ENCODE assay signal across 1 cellular context in genomic region chr15:38453971-38454686, GRCh38.
TF ChIP-seq lines count a peak whose summit lies in the region.

TSS of gene FAM98B (plus strand) at chr15:38454127. CDS start at chr15:38454162, 35 bp downstream.

TF ChIP-seq in HepG2, 621 proteins besides CTCF, POLR2A, EP300 and RAD21 (continued from another document and continues in another):
- TF ChIP-seq, protein P1, sequence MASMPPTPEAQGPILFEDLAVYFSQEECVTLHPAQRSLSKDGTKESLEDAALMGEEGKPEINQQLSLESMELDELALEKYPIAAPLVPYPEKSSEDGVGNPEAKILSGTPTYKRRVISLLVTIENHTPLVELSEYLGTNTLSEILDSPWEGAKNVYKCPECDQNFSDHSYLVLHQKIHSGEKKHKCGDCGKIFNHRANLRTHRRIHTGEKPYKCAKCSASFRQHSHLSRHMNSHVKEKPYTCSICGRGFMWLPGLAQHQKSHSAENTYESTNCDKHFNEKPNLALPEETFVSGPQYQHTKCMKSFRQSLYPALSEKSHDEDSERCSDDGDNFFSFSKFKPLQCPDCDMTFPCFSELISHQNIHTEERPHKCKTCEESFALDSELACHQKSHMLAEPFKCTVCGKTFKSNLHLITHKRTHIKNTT (CRISPR knock-in tag; IDR thresholded peaks at IDR 0.05), result no peak
- TF ChIP-seq GATAD1 (CRISPR knock-in tag; IDR thresholded peaks at IDR 0.05) (peak; percentile 96), ZMAT3 (CRISPR knock-in tag; conservative IDR thresholded peaks at IDR 0.05) (peak; percentile 78; the same call in 1 of the 2 replicates), NFE2L1 (CRISPR knock-in tag; IDR thresholded peaks at IDR 0.05; ENCODE audit: borderline replicate concordance) (no peak), ZNF253 (CRISPR knock-in tag; IDR thresholded peaks at IDR 0.05; ENCODE audit: borderline replicate concordance) (0 out of 2 replicates have a peak, but pooled peaks have one; percentile 43), JDP2 (CRISPR knock-in tag; IDR thresholded peaks at IDR 0.05; ENCODE audit: borderline replicate concordance) (no peak; the same call in 1 of the 2 replicates), ZNF780A (CRISPR knock-in tag; IDR thresholded peaks at IDR 0.05) (no peak), ZNF563 (CRISPR knock-in tag; IDR thresholded peaks at IDR 0.05) (peak; percentile 74), ZSCAN9 (CRISPR knock-in tag; IDR thresholded peaks at IDR 0.05; ENCODE audit: borderline replicate concordance) (peak; percentile 74; the same call in 1 of the 2 replicates), HOXA9 (CRISPR knock-in tag; IDR thresholded peaks at IDR 0.05; ENCODE audit: borderline replicate concordance) (no peak; the same call in 1 of the 2 replicates), ZNF124 (CRISPR knock-in tag; IDR thresholded peaks at IDR 0.05) (peak; percentile 65; the same call in 1 of the 2 replicates), ZZZ3 (CRISPR knock-in tag; IDR thresholded peaks at IDR 0.05; ENCODE audit: borderline replicate concordance) (peak; percentile 87; the same call in 1 of the 2 replicates), NFATC3 (CRISPR knock-in tag; IDR thresholded peaks at IDR 0.05) (0 out of 2 replicates have a peak, but pooled peaks have one; percentile 61), PHF21A (CRISPR knock-in tag; IDR thresholded peaks at IDR 0.05) (peak; percentile 97), MED1 (CRISPR knock-in tag; IDR thresholded peaks at IDR 0.05) (peak; percentile 80), JUN (CRISPR knock-in tag; IDR thresholded peaks at IDR 0.05) (no peak), ZNF891 (CRISPR knock-in tag; IDR thresholded peaks at IDR 0.05) (peak; percentile 63; the same call in 1 of the 2 replicates), ZMYM4 (CRISPR knock-in tag; IDR thresholded peaks at IDR 0.05) (peak; percentile 93), HMG20B (CRISPR knock-in tag; conservative IDR thresholded peaks at IDR 0.05) (peak; percentile 82; the same call in 1 of the 2 replicates), BHLHE40 (IDR thresholded peaks at IDR 0.05; ENCODE audit: low read length) (0 out of 2 replicates have a peak, but pooled peaks have one; percentile 18), KDM2A (CRISPR knock-in tag; IDR thresholded peaks at IDR 0.05; ENCODE audit: borderline replicate concordance, low read depth) (peak; percentile 95), HOXA3 (CRISPR knock-in tag; IDR thresholded peaks at IDR 0.05) (peak; percentile 80), PBX2 (CRISPR knock-in tag; IDR thresholded peaks at IDR 0.05) (no peak), ERF (CRISPR knock-in tag; IDR thresholded peaks at IDR 0.05) (peak; percentile 84), ZNF326 (CRISPR knock-in tag; IDR thresholded peaks at IDR 0.05; ENCODE audit: borderline replicate concordance) (no peak), ZNF766 (CRISPR knock-in tag; IDR thresholded peaks at IDR 0.05; ENCODE audit: borderline replicate concordance) (peak; percentile 83; the same call in 1 of the 2 replicates), SIX4 (CRISPR knock-in tag; IDR thresholded peaks at IDR 0.05) (no peak; the same call in 1 of the 2 replicates), ATF3 (CRISPR knock-in tag; IDR thresholded peaks at IDR 0.05) (peak; percentile 70), NKX3-1 (CRISPR knock-in tag; IDR thresholded peaks at IDR 0.05) (peak; percentile 52; the same call in 1 of the 2 replicates), YEATS2 (CRISPR knock-in tag; IDR thresholded peaks at IDR 0.05; ENCODE audit: borderline replicate concordance) (peak; percentile 93), ZFP36L1 (CRISPR knock-in tag; IDR thresholded peaks at IDR 0.05) (peak; percentile 74), THAP9 (CRISPR knock-in tag; IDR thresholded peaks at IDR 0.05; ENCODE audit: borderline replicate concordance) (peak; percentile 89; the same call in 1 of the 2 replicates), ZNF12 (CRISPR knock-in tag; IDR thresholded peaks at IDR 0.05) (peak; percentile 58; the same call in 1 of the 2 replicates), MIER3 (CRISPR knock-in tag; IDR thresholded peaks at IDR 0.05; ENCODE audit: borderline replicate concordance) (peak; percentile 68; the same call in 1 of the 2 replicates), KLF15 (CRISPR knock-in tag; IDR thresholded peaks at IDR 0.05; ENCODE audit: borderline replicate concordance) (no peak), AFF4 (CRISPR knock-in tag; IDR thresholded peaks at IDR 0.05) (no peak; the same call in 1 of the 2 replicates), ZNF350 (CRISPR knock-in tag; IDR thresholded peaks at IDR 0.05; ENCODE audit: borderline replicate concordance, low read depth) (peak; percentile 93), ESRRA (CRISPR knock-in tag; IDR thresholded peaks at IDR 0.05; ENCODE audit: low read depth) (0 out of 2 replicates have a peak, but pooled peaks have one; percentile 56), ZFX (CRISPR knock-in tag; IDR thresholded peaks at IDR 0.05; ENCODE audit: low read depth) (peak; percentile 97), HNF4G (IDR thresholded peaks at IDR 0.05; ENCODE audit: borderline replicate concordance, low read depth, low read length) (peak; percentile 80), HNF4G (CRISPR knock-in tag; IDR thresholded peaks at IDR 0.05; ENCODE audit: borderline replicate concordance, low read depth) (peak; percentile 69), ZFP36L2 (CRISPR knock-in tag; IDR thresholded peaks at IDR 0.05) (0 out of 2 replicates have a peak, but pooled peaks have one; percentile 50), REXO4 (CRISPR knock-in tag; IDR thresholded peaks at IDR 0.05; ENCODE audit: borderline replicate concordance) (peak; percentile 72; the same call in 1 of the 2 replicates), ZNF496 (CRISPR knock-in tag; IDR thresholded peaks at IDR 0.05; ENCODE audit: insufficient replicate concordance) (no peak), ZNF343 (CRISPR knock-in tag; IDR thresholded peaks at IDR 0.05) (peak; percentile 86; the same call in 1 of the 2 replicates), KLF9 (CRISPR knock-in tag; IDR thresholded peaks at IDR 0.05; ENCODE audit: low read depth) (0 out of 2 replicates have a peak, but pooled peaks have one; percentile 46), DRAP1 (CRISPR knock-in tag; IDR thresholded peaks at IDR 0.05) (peak; percentile 58)
- TF ChIP-seq, protein P2, sequence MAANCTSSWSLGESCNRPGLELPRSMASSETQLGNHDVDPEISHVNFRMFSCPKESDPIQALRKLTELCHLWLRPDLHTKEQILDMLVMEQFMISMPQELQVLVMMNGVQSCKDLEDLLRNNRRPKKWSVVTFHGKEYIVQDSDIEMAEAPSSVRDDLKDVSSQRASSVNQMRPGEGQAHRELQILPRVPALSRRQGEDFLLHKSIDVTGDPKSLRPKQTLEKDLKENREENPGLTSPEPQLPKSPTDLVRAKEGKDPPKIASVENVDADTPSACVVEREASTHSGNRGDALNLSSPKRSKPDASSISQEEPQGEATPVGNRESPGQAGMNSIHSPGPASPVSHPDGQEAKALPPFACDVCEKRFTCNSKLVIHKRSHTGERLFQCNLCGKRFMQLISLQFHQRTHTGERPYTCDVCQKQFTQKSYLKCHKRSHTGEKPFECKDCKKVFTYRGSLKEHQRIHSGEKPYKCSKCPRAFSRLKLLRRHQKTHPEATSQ (CRISPR knock-in tag; IDR thresholded peaks at IDR 0.05; ENCODE audit: borderline replicate concordance), result peak; percentile 85; the same call in 1 of the 2 replicates
- TF ChIP-seq, protein P3, sequence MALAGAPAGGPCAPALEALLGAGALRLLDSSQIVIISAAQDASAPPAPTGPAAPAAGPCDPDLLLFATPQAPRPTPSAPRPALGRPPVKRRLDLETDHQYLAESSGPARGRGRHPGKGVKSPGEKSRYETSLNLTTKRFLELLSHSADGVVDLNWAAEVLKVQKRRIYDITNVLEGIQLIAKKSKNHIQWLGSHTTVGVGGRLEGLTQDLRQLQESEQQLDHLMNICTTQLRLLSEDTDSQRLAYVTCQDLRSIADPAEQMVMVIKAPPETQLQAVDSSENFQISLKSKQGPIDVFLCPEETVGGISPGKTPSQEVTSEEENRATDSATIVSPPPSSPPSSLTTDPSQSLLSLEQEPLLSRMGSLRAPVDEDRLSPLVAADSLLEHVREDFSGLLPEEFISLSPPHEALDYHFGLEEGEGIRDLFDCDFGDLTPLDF (CRISPR knock-in tag; IDR thresholded peaks at IDR 0.05), result no peak
- TF ChIP-seq, protein P4, sequence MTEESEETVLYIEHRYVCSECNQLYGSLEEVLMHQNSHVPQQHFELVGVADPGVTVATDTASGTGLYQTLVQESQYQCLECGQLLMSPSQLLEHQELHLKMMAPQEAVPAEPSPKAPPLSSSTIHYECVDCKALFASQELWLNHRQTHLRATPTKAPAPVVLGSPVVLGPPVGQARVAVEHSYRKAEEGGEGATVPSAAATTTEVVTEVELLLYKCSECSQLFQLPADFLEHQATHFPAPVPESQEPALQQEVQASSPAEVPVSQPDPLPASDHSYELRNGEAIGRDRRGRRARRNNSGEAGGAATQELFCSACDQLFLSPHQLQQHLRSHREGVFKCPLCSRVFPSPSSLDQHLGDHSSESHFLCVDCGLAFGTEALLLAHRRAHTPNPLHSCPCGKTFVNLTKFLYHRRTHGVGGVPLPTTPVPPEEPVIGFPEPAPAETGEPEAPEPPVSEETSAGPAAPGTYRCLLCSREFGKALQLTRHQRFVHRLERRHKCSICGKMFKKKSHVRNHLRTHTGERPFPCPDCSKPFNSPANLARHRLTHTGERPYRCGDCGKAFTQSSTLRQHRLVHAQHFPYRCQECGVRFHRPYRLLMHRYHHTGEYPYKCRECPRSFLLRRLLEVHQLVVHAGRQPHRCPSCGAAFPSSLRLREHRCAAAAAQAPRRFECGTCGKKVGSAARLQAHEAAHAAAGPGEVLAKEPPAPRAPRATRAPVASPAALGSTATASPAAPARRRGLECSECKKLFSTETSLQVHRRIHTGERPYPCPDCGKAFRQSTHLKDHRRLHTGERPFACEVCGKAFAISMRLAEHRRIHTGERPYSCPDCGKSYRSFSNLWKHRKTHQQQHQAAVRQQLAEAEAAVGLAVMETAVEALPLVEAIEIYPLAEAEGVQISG (CRISPR knock-in tag; IDR thresholded peaks at IDR 0.05), result peak; percentile 92
- TF ChIP-seq, protein P5, sequence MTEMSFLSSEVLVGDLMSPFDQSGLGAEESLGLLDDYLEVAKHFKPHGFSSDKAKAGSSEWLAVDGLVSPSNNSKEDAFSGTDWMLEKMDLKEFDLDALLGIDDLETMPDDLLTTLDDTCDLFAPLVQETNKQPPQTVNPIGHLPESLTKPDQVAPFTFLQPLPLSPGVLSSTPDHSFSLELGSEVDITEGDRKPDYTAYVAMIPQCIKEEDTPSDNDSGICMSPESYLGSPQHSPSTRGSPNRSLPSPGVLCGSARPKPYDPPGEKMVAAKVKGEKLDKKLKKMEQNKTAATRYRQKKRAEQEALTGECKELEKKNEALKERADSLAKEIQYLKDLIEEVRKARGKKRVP (CRISPR knock-in tag; IDR thresholded peaks at IDR 0.05), result peak in 1 of 2 experiments; percentile 38; a peak in 1 of 4 replicates
